Comparison of ENCODE assay signal across 18 cellular contexts in genomic region chr1:201291917-201292316, GRCh38. TPM values are rescaled to one million over a fixed set of nuclear protein-coding genes. Genes with fewer than 3 reads are reported as not detected.
"Had no signal": no experiment of that assay in that cellular context is flagged by ENCODE, and none has a peak within 500 bp of the region (broad histone marks: within the 10 kb centered on the region; RNA-seq: fewer than 3 reads in every experiment).

No MANE protein-coding gene starts in this region.

- FAIRE-seq: endometrium had no signal

- H3K9me3 ChIP-seq: colonic mucosa, gastroesophageal sphincter, heart right ventricle, spleen had no signal

- H3K4me3 ChIP-seq: colonic mucosa, gastroesophageal sphincter, heart right ventricle, spleen had no signal

- H3K9me3 Mint-ChIP-seq: activated CD4-positive, alpha-beta memory T cell treated with anti-CD3 and anti-CD28 coated beads for 36 hours; activated T-cell treated with anti-CD3 and anti-CD28 coated beads, Interleukin-2, amount 50 U/mL, for 24 hours; neural crest cell; stimulated activated naive CD8-positive, alpha-beta T cell treated with anti-CD3 and anti-CD28 coated beads, Interleukin-15, Interleukin-2, amounts not matched to agents 100 ng/mL and 50 ng/mL, for 24 hours; T-cell had no signal

- H3K36me3 ChIP-seq: colonic mucosa, gastroesophageal sphincter, heart right ventricle, spleen had no signal

- H3K27ac Mint-ChIP-seq: activated CD4-positive, alpha-beta memory T cell treated with anti-CD3 and anti-CD28 coated beads for 36 hours; activated T-cell treated with anti-CD3 and anti-CD28 coated beads, Interleukin-2, amount 50 U/mL, for 24 hours; stimulated activated naive CD8-positive, alpha-beta T cell treated with anti-CD3 and anti-CD28 coated beads, Interleukin-15, Interleukin-2, amounts not matched to agents 100 ng/mL and 50 ng/mL, for 24 hours; T-cell had no signal

- H3K27me3 ChIP-seq: colonic mucosa had no signal

- DNase-seq: activated CD4-positive, alpha-beta memory T cell treated with anti-CD3 and anti-CD28 coated beads for 36 hours; activated CD4-positive, CD25-positive, alpha-beta regulatory T cell treated with anti-CD3 and anti-CD28 coated beads, Interleukin-2, amount 50 U/mL, for 72 hours; activated naive CD4-positive, alpha-beta T cell treated with anti-CD3 and anti-CD28 coated beads, Interleukin-2, amount 50 U/mL, for 16 hours; activated T-cell treated with anti-CD3 and anti-CD28 coated beads, Interleukin-2, amount 50 U/mL, for 24 hours; colonic mucosa; heart right ventricle; left cardiac atrium; midbrain; spleen; T-cell; T1000 had no signal

- H3K4me3 Mint-ChIP-seq: activated CD4-positive, alpha-beta memory T cell treated with anti-CD3 and anti-CD28 coated beads for 36 hours; activated T-cell treated with anti-CD3 and anti-CD28 coated beads, Interleukin-2, amount 50 U/mL, for 24 hours; neural crest cell; stimulated activated naive CD8-positive, alpha-beta T cell treated with anti-CD3 and anti-CD28 coated beads, Interleukin-15, Interleukin-2, amounts not matched to agents 100 ng/mL and 50 ng/mL, for 24 hours; T-cell had no signal

- H3K27ac ChIP-seq: colonic mucosa, gastroesophageal sphincter, heart right ventricle, spleen had no signal

- H3K4me1 Mint-ChIP-seq: T-cell had no signal

- H3K4me1 ChIP-seq: colonic mucosa, gastroesophageal sphincter, heart right ventricle, spleen had no signal

- H3K36me3 Mint-ChIP-seq: activated CD4-positive, alpha-beta memory T cell treated with anti-CD3 and anti-CD28 coated beads for 36 hours; T-cell had no signal

- ATAC-seq: gastroesophageal sphincter, heart right ventricle, left cardiac atrium, sciatic nerve, T-cell had no signal

RNA-seq across cellular contexts. Expression of gene PKP1, which starts 8.6 kb away (rescaled TPM):
- total RNA-seq: activated CD4-positive, alpha-beta memory T cell treated with anti-CD3 and anti-CD28 coated beads for 36 hours; lung microvascular endothelial cell; neural crest cell; osteocyte; spleen had no signal
